In genomic region chr13:111474136-111475002, GRCh38 we compare ENCODE assay signal across 8 cellular contexts.
DNase-seq lines count a peak whose midpoint lies in the region; ATAC-seq and TF ChIP-seq lines count a peak whose summit lies in the region.

No MANE protein-coding gene starts in this region.

- TF ChIP-seq CTCF in KMS-11 (conservative IDR thresholded peaks at IDR 0.05; ENCODE audit: low read depth, low read length) (peak; percentile 59), Peyer's patch (IDR thresholded peaks at IDR 0.05) (peak in 4 of 6 experiments; percentile 24 to 60 (median 58))

- TF ChIP-seq POLR2A in Peyer's patch (IDR thresholded peaks at IDR 0.05): no peak

- no peaks in the 10 kb centered on the region for H3K36me3 ChIP-seq in KMS-11 (ENCODE audit: insufficient read depth)
- no peaks in the 10 kb centered on the region for H3K36me3 ChIP-seq in Peyer's patch

- no peaks in the 10 kb centered on the region for H3K4me1 Mint-ChIP-seq in activated T-helper 17 cell treated with anti-CD3 and anti-CD28 coated beads, Interleukin-2, amount 50 U/mL, for 72 hours

- no peaks in the 10 kb centered on the region for H3K36me3 Mint-ChIP-seq in activated T-helper 17 cell treated with anti-CD3 and anti-CD28 coated beads, Interleukin-2, amount 50 U/mL, for 72 hours (ENCODE audit: low read depth)

- DNase-seq in DMS79 treated with DMSO at 0.1 percent for 48 hours (lab: John Stamatoyannopoulos, UW): peak; percentile 93
- DNase-seq in Peyer's patch: no peak
- DNase-seq in myocyte (ENCODE audit: low read depth): peak; percentile 58
- no peak for DNase-seq in activated gamma-delta T cell (lab: John Stamatoyannopoulos, UW)
- no peak for DNase-seq in activated CD4-positive, alpha-beta T cell treated with anti-CD3 and anti-CD28 coated beads for 48 hours

- H3K4me2 ChIP-seq in KMS-11: no peak overlapping the region

- no peaks in the 10 kb centered on the region for H3K79me2 ChIP-seq in KMS-11 (ENCODE audit: insufficient read depth, low read depth)

- H3K4me3 Mint-ChIP-seq in activated T-helper 17 cell treated with anti-CD3 and anti-CD28 coated beads, Interleukin-2, amount 50 U/mL, for 72 hours: no peak overlapping the region

- ATAC-seq in esophagus mucosa: peak; percentile 54
- ATAC-seq in activated T-helper 17 cell treated with anti-CD3 and anti-CD28 coated beads, Interleukin-2, amount 50 U/mL, for 72 hours (replicated peaks): no peak

- H3K27ac Mint-ChIP-seq in activated T-helper 17 cell treated with anti-CD3 and anti-CD28 coated beads, Interleukin-2, amount 50 U/mL, for 72 hours: no peak overlapping the region

- no peak overlapping the region for H2AFZ ChIP-seq in KMS-11 (ENCODE audit: low read depth)

- H3K4me1 ChIP-seq in KMS-11 (ENCODE audit: low read depth, poor library complexity, severe bottlenecking): no peaks in the 10 kb centered on the region
- no peaks in the 10 kb centered on the region for H3K4me1 ChIP-seq in Peyer's patch

- H3K27me3 ChIP-seq in KMS-11 (ENCODE audit: insufficient read depth, low read depth) (no peaks in the 10 kb centered on the region), Peyer's patch (no peaks in the 10 kb centered on the region)

- H3K9ac ChIP-seq in KMS-11: no peak overlapping the region

- no peaks in the 10 kb centered on the region for H3K9me3 Mint-ChIP-seq in activated T-helper 17 cell treated with anti-CD3 and anti-CD28 coated beads, Interleukin-2, amount 50 U/mL, for 72 hours

- H3K4me3 ChIP-seq in KMS-11 (IDR thresholded peaks at IDR 0.05; ENCODE audit: insufficient read depth, low read depth, low read length) (no peak overlapping the region), Peyer's patch (no peak overlapping the region)

- H3K9me3 ChIP-seq in Peyer's patch: no peaks in the 10 kb centered on the region

- H4K20me1 ChIP-seq in KMS-11 (ENCODE audit: insufficient read depth): no peaks in the 10 kb centered on the region

- H3K27ac ChIP-seq in KMS-11 (no peak overlapping the region), Peyer's patch (no peak overlapping the region)

- peaks cover 3% of the 10 kb centered on the region for H3K27me3 Mint-ChIP-seq in activated T-helper 17 cell treated with anti-CD3 and anti-CD28 coated beads, Interleukin-2, amount 50 U/mL, for 72 hours

Comparison
In these comparisons a context has a peak if more than half of its experiments do, and no peak if none do; other contexts are left out.
1. DNase-seq: peak in DMS79 treated with DMSO at 0.1 percent for 48 hours (single experiment) and myocyte (single experiment); none in Peyer's patch (0 of 3), activated gamma-delta T cell (single experiment) and activated CD4-positive, alpha-beta T cell treated with anti-CD3 and anti-CD28 coated beads for 48 hours (single experiment).